Comparison of ENCODE assay signal across 15 cellular contexts in the genomic region with DNA sequence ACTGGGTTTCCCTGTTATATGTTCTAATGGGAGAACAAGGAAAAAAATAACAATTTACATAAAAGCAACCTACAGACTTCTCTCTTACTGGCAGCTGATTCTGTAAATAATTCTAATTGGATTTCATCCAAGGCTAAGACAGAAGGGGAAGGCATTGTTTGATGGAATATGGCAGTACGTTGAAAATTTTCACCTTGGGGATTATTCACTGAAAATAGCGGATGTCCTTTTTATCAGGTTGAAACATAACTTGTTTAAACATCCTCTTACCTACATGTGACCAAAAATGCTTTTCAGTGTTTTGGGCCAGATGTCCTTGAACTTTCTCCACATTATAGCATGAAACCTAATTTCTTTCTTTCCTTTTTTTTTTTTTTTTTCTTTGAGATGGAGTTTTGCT. TPM values are rescaled to one million over a fixed set of nuclear protein-coding genes. Genes with fewer than 3 reads are reported as not detected.
DNase-seq lines count a peak whose midpoint lies in the region; ATAC-seq and TF ChIP-seq lines count a peak whose summit lies in the region.
"Had no signal": no experiment of that assay in that cellular context is flagged by ENCODE, and none has a peak within 500 bp of the region (broad histone marks: within the 10 kb centered on the region; RNA-seq: fewer than 3 reads in every experiment).

No MANE protein-coding gene starts in this region.

- H3K27ac ChIP-seq in left ventricle myocardium inferior (replicated peaks) (peak overlapping the region; percentile 6), gastrocnemius medialis (peak overlapping the region in 3 of 4 donors; percentile 44 to 55 (median 46))
- H3K27ac ChIP-seq: C4-2B had no signal

- H3K4me3 ChIP-seq in left ventricle myocardium inferior: no peak overlapping the region
- no peak overlapping the region for H3K4me3 ChIP-seq in gastrocnemius medialis
- H3K4me3 ChIP-seq: GM23338 had no signal

- POLR2A ChIA-PET in HEK293T (lab: Yijun Ruan, JAX): no interaction called here

- TF ChIP-seq POLR2A in gastrocnemius medialis (IDR thresholded peaks at IDR 0.05): no peak

- TF ChIP-seq CTCF in left ventricle myocardium inferior (IDR thresholded peaks at IDR 0.05; ENCODE audit: borderline replicate concordance) (no peak), gastrocnemius medialis (IDR thresholded peaks at IDR 0.05 in 4 of 5, conservative IDR thresholded peaks at IDR 0.05 in 1 of 5) (no peak)

- no peaks in the 10 kb centered on the region for H3K27me3 ChIP-seq in left ventricle myocardium inferior (ENCODE audit: low read depth)
- H3K27me3 ChIP-seq in gastrocnemius medialis: no peaks in the 10 kb centered on the region

- in situ Hi-C loops in gastrocnemius medialis (cut with MboI; ENCODE audit: low sequenced_read_pairs in 4 of 4): no loop called here

- CTCF ChIA-PET in HEK293T (lab: Yijun Ruan, JAX): no interaction called here

- DNase-seq in left ventricle myocardium inferior: no peak
- no peak for DNase-seq in cardiac septum (ENCODE audit: low spot score)
- peak; percentile 69 for DNase-seq in dermis blood vessel endothelial cell
- no peak for DNase-seq in gastrocnemius medialis
- DNase-seq in NOMO-1 treated with DMSO at 0.1 percent for 48 hours (lab: John Stamatoyannopoulos, UW; ENCODE audit: unreplicated experiment): no peak
- DNase-seq in HEK293T (ENCODE audit: extremely low spot score): no peak
- DNase-seq: ACHN; AML-193; Caco-2; CD4-positive, alpha-beta T cell had no signal

- no peaks in the 10 kb centered on the region for H3K9me3 ChIP-seq in left ventricle myocardium inferior (replicated peaks)
- no peaks in the 10 kb centered on the region for H3K9me3 ChIP-seq in gastrocnemius medialis
- H3K9me3 ChIP-seq: Caco-2 had no signal

- peaks cover 14% of the 10 kb centered on the region for H3K36me3 ChIP-seq in left ventricle myocardium inferior
- H3K36me3 ChIP-seq in gastrocnemius medialis: no peaks in the 10 kb centered on the region

- peaks cover 42% of the 10 kb centered on the region for H3K4me1 ChIP-seq in left ventricle myocardium inferior
- H3K4me1 ChIP-seq in gastrocnemius medialis: peaks cover 29 to 31% of the 10 kb centered on the region in 2 donors
- H3K4me1 ChIP-seq: Caco-2 had no signal

- intact Hi-C loops in left ventricle myocardium inferior (cut with micrococcal nuclease) (no loop called here), cardiac septum (cut with DNase I) (no loop called here), gastrocnemius medialis (cut with DNase I; ENCODE audit: low total_unique reads) (no loop called here)

- ATAC-seq in gastrocnemius medialis: peak in 1 of 2 donors; percentile 25
- ATAC-seq in GM18870 (IDR thresholded peaks at IDR 0.05; ENCODE audit: unreplicated experiment): no peak
- ATAC-seq: GM23338, HCT116, HepG2 had no signal

TF ChIP-seq in HEK293T, 16 proteins besides CTCF, POLR2A, EP300 and RAD21:
- TF ChIP-seq NFRKB (IDR thresholded peaks at IDR 0.05) (no peak), HDGF (IDR thresholded peaks at IDR 0.05; ENCODE audit: borderline replicate concordance) (no peak), FOXM1 (IDR thresholded peaks at IDR 0.05; ENCODE audit: borderline replicate concordance) (no peak), L3MBTL2 (conservative IDR thresholded peaks at IDR 0.05) (no peak), FOXA1 (IDR thresholded peaks at IDR 0.05) (no peak), PKNOX1 (IDR thresholded peaks at IDR 0.05) (no peak), CTBP1 (IDR thresholded peaks at IDR 0.05; ENCODE audit: borderline replicate concordance) (no peak), SP1 (IDR thresholded peaks at IDR 0.05) (no peak), ZNF384 (IDR thresholded peaks at IDR 0.05) (no peak), BHLHE40 (IDR thresholded peaks at IDR 0.05; ENCODE audit: borderline replicate concordance) (no peak)

RNA-seq across cellular contexts. Expression of gene TSNAX, which starts 24.9 kb away (rescaled TPM):
- total RNA-seq in left ventricle myocardium inferior (23.6 TPM), cardiac septum (35.3 TPM), dermis blood vessel endothelial cell (38.0 and 42.4 TPM in 2 replicates), gastrocnemius medialis (10 to 100 TPM; 47.8 to 84.2 (median 77.8) TPM)
